Comparison of ENCODE assay signal across 8 cellular contexts in the genomic region with DNA sequence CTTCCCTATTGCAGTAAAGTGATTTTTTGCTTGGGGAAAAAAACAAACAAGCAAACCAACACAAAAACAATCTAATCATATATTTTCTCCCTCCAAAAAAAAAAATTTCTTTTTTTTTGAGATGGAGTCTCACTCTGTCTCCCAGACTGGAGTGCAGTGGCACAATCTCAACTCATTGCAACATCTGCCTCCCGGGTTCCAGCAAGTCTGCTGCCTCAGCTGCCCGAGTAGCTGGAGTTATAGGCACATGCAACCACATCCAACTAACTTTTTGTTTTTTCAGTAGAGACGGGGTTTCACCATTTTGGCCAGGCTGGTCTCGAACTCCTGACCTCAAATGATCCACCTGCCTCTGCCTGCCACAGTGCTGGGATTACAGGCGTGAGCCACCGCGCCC. TPM values are rescaled to one million over a fixed set of nuclear protein-coding genes. Genes with fewer than 3 reads are reported as not detected.
DNase-seq lines count a peak whose midpoint lies in the region; ATAC-seq and TF ChIP-seq lines count a peak whose summit lies in the region.
"Not testable (repeated sequence)": the region's sequence is repeated elsewhere in the genome, so short reads cannot be mapped to it uniquely, and the experiment has no call there.

No MANE protein-coding gene starts in this region.

- H4K20me1 ChIP-seq in Loucy (ENCODE audit: insufficient read depth, low read length, poor library complexity, severe bottlenecking); OCI-LY7 (ENCODE audit: insufficient read depth, low read length): not testable (repeated sequence)

- not testable (repeated sequence) for H3K36me3 ChIP-seq in Loucy (ENCODE audit: insufficient read depth, low read length); OCI-LY7 (ENCODE audit: insufficient read depth, low read length); subcutaneous abdominal adipose tissue (ENCODE audit: control insufficient read depth in 5 of 5, insufficient read depth in 5 of 5, low read length in 5 of 5)

- H3K9ac ChIP-seq in Loucy (ENCODE audit: low read depth, low read length, poor library complexity, severe bottlenecking); subcutaneous abdominal adipose tissue (ENCODE audit: low read length in 5 of 5): not testable (repeated sequence)

- ATAC-seq in left ventricle myocardium superior, result peak; percentile 82

- H3K4me3 ChIP-seq in AG04450 (ENCODE audit: low read depth, low read length); OCI-LY7 (ENCODE audit: low read depth, low read length, poor library complexity, severe bottlenecking); fibroblast of villous mesenchyme (ENCODE audit: low read depth, low read length); subcutaneous abdominal adipose tissue (ENCODE audit: low read depth in 1 of 5, low read length in 5 of 5): not testable (repeated sequence)
- peak overlapping the region; percentile 4 for H3K4me3 ChIP-seq in Loucy (ENCODE audit: low read length, poor library complexity, severe bottlenecking)

- peaks cover 35% of the 10 kb centered on the region for H3K4me1 Mint-ChIP-seq in endothelial cell (ENCODE audit: unreplicated experiment)

- not testable (repeated sequence) for BruUV-seq in OCI-LY7 (replicated peaks; lab: Mats Ljungman, UMichigan)

- H3K9me2 ChIP-seq in Loucy (replicated peaks; ENCODE audit: low read depth, low read length); OCI-LY7 (ENCODE audit: insufficient read depth, low read length): not testable (repeated sequence)

- H3K36me3 Mint-ChIP-seq in endothelial cell (ENCODE audit: low read depth, unreplicated experiment), result not testable (repeated sequence)

- not testable (repeated sequence) for H2AFZ ChIP-seq in Loucy (ENCODE audit: low read length)
- peak overlapping the region; percentile 96 for H2AFZ ChIP-seq in OCI-LY7 (ENCODE audit: low read length)

- CTCF ChIA-PET in AG04450 (lab: Charles Lee); OCI-LY7 (lab: Charles Lee; ENCODE audit: unreplicated experiment): not testable (repeated sequence)

- H3K9me3 Mint-ChIP-seq in endothelial cell (ENCODE audit: unreplicated experiment), result not testable (repeated sequence)

- peak overlapping the region; percentile 43 for H3K4me2 ChIP-seq in Loucy (ENCODE audit: low read depth, low read length, poor library complexity, severe bottlenecking)
- H3K4me2 ChIP-seq in OCI-LY7 (ENCODE audit: low read length), result not testable (repeated sequence)

- not testable (repeated sequence) for TF ChIP-seq CTCF in AG04450 (IDR thresholded peaks at IDR 0.05; ENCODE audit: low read depth, low read length); Loucy (conservative IDR thresholded peaks at IDR 0.05; ENCODE audit: low read length); OCI-LY7 (conservative IDR thresholded peaks at IDR 0.05; ENCODE audit: low read length); endothelial cell (IDR thresholded peaks at IDR 0.05; ENCODE audit: unreplicated experiment); fibroblast of villous mesenchyme (IDR thresholded peaks at IDR 0.05; ENCODE audit: insufficient read depth, low read depth, low read length)

- H3K4me3 Mint-ChIP-seq in endothelial cell (ENCODE audit: unreplicated experiment), result not testable (repeated sequence)

- H3K27ac ChIP-seq in AG04450 (ENCODE audit: low read depth, low read length) (peak overlapping the region; percentile 2), subcutaneous abdominal adipose tissue (ENCODE audit: low read depth, low read length) (peak overlapping the region; percentile 40)
- not testable (repeated sequence) for H3K27ac ChIP-seq in OCI-LY7 (ENCODE audit: low read depth, low read length, poor library complexity, severe bottlenecking)

- H3K27me3 ChIP-seq in AG04450 (ENCODE audit: control insufficient read depth, insufficient read depth, low read length); Loucy (ENCODE audit: insufficient read depth, low read length, poor library complexity, severe bottlenecking); subcutaneous abdominal adipose tissue (ENCODE audit: control insufficient read depth in 5 of 5, insufficient read depth in 4 of 5, low read length in 5 of 5): not testable (repeated sequence)

- intact Hi-C loops in OCI-LY7 (cut with micrococcal nuclease; ENCODE audit: unreplicated experiment); left ventricle myocardium superior (cut with micrococcal nuclease); posterior vena cava (cut with DNase I): not testable (repeated sequence)

- DNase-seq in AG04450 (ENCODE audit: low read depth, low spot score); OCI-LY7 (ENCODE audit: low spot score); endothelial cell (ENCODE audit: low spot score); left ventricle myocardium superior: not testable (repeated sequence)
- peak; percentile 32 for DNase-seq in fibroblast of villous mesenchyme (ENCODE audit: low read depth)
- peak; percentile 84 for DNase-seq in posterior vena cava (ENCODE audit: low spot score)

- H3K27ac Mint-ChIP-seq in endothelial cell (ENCODE audit: unreplicated experiment), result peak overlapping the region; percentile 19

- H3K27me3 Mint-ChIP-seq in endothelial cell (ENCODE audit: unreplicated experiment), result not testable (repeated sequence)

- not testable (repeated sequence) for H3K9me3 ChIP-seq in AG04450 (ENCODE audit: control insufficient read depth, insufficient read depth, low read length); Loucy (ENCODE audit: insufficient read depth, low read depth, low read length); OCI-LY7 (ENCODE audit: low read length); subcutaneous abdominal adipose tissue (ENCODE audit: control insufficient read depth in 5 of 5, low read length in 5 of 5)

- not testable (repeated sequence) for H3K79me2 ChIP-seq in Loucy (ENCODE audit: insufficient read depth, low read length); OCI-LY7 (ENCODE audit: insufficient read depth, low read depth, low read length)

- H3K4me1 ChIP-seq in Loucy (ENCODE audit: insufficient read depth, low read length, poor library complexity, severe bottlenecking) (peaks cover 35% of the 10 kb centered on the region), OCI-LY7 (ENCODE audit: insufficient read depth, low read length, poor library complexity, severe bottlenecking) (peaks cover 15% of the 10 kb centered on the region), subcutaneous abdominal adipose tissue (ENCODE audit: control insufficient read depth in 5 of 5, insufficient read depth in 5 of 5, low read length in 5 of 5) (peaks cover 0 to 18% (median 11%) of the 10 kb centered on the region in 5 donors)

- POLR2A ChIA-PET in AG04450 (lab: Yijun Ruan, JAX); OCI-LY7 (lab: Charles Lee): not testable (repeated sequence)

- peaks cover 10% of the 10 kb centered on the region; the same call in 1 of the 2 replicates for H3F3A ChIP-seq in Loucy (ENCODE audit: low read depth)

RNA-seq across cellular contexts. Expression of gene ABCA1, which starts 7.5 kb away (rescaled TPM):
- polyA plus RNA-seq in AG04450 (2011; rRNA removed), result 27.3 and 29.6 TPM in 2 replicates
- 182 and 183 TPM in 2 replicates for polyA minus RNA-seq in AG04450 (2011; rRNA and poly(A)+ RNA removed)
- 8.0 and 10.1 TPM in 2 replicates for total RNA-seq in OCI-LY7 (2014; rRNA removed; shearing (Covaris generic))
- total RNA-seq in OCI-LY7 (2022), result 14.0 and 18.9 TPM in 2 replicates
- 171 TPM for total RNA-seq in endothelial cell (ENCODE audit: unreplicated experiment)
- 88.3 and 132 TPM in 2 replicates for total RNA-seq in fibroblast of villous mesenchyme
- total RNA-seq in left ventricle myocardium superior, result 13.0 TPM
- 10 to 100 TPM; 23.5 to 32.9 TPM for total RNA-seq in posterior vena cava
